Comparison of ENCODE assay signal across 23 cellular contexts in genomic region chr5:62296998-62297397, GRCh38. TPM values are rescaled to one million over a fixed set of nuclear protein-coding genes. Genes with fewer than 3 reads are reported as not detected.
DNase-seq lines count a peak whose midpoint lies in the region; ATAC-seq and TF ChIP-seq lines count a peak whose summit lies in the region.
"Had no signal": no experiment of that assay in that cellular context is flagged by ENCODE, and none has a peak within 500 bp of the region (broad histone marks: within the 10 kb centered on the region; RNA-seq: fewer than 3 reads in every experiment).

No MANE protein-coding gene starts in this region.

- 0 out of 2 replicates have a peak overlapping the region, but pooled peaks have one; percentile 7 for H2AFZ ChIP-seq in KMS-11 (ENCODE audit: low read depth)
- H2AFZ ChIP-seq: neural progenitor cell had no signal

- intact Hi-C loops in activated CD4-positive, alpha-beta T cell treated with anti-CD3 and anti-CD28 coated beads for 36 hours (cut with DNase I, micrococcal nuclease) = no loop called here

- H3K4me3 ChIP-seq in KMS-11 (IDR thresholded peaks at IDR 0.05; ENCODE audit: insufficient read depth, low read depth, low read length) = no peak overlapping the region
- H3K4me3 ChIP-seq: cardiac muscle cell, gastrocnemius medialis, neural progenitor cell had no signal

- no peaks in the 10 kb centered on the region for H4K20me1 ChIP-seq in KMS-11 (ENCODE audit: insufficient read depth)

- H3K27ac Mint-ChIP-seq in activated CD4-positive, alpha-beta T cell treated with anti-CD3 and anti-CD28 coated beads for 36 hours = peak overlapping the region; percentile 73
- peak overlapping the region; percentile 79 for H3K27ac Mint-ChIP-seq in activated T-helper 17 cell treated with anti-CD3 and anti-CD28 coated beads, Interleukin-2, amount 50 U/mL, for 72 hours
- H3K27ac Mint-ChIP-seq in naive thymus-derived CD8-positive, alpha-beta T cell = peak overlapping the region in 8 of 10 donors; percentile 20 to 93 (median 80)
- H3K27ac Mint-ChIP-seq: IgD-negative memory B cell, mesothelial cell of epicardium, neural progenitor cell had no signal

- H3K4me2 ChIP-seq in KMS-11 = no peak overlapping the region
- H3K4me2 ChIP-seq: neural progenitor cell had no signal

- H3K4me1 Mint-ChIP-seq in activated CD4-positive, alpha-beta T cell treated with anti-CD3 and anti-CD28 coated beads for 36 hours = peaks cover 62% of the 10 kb centered on the region
- H3K4me1 Mint-ChIP-seq in activated T-helper 17 cell treated with anti-CD3 and anti-CD28 coated beads, Interleukin-2, amount 50 U/mL, for 72 hours = peaks cover 33% of the 10 kb centered on the region
- peaks cover 37 to 66% (median 58%) of the 10 kb centered on the region in 4 donors for H3K4me1 Mint-ChIP-seq in naive thymus-derived CD8-positive, alpha-beta T cell
- H3K4me1 Mint-ChIP-seq: neural progenitor cell had no signal

- H3K79me2 ChIP-seq in KMS-11 (ENCODE audit: insufficient read depth, low read depth) = no peaks in the 10 kb centered on the region

- peaks cover 13% of the 10 kb centered on the region for H3K4me1 ChIP-seq in KMS-11 (ENCODE audit: low read depth, poor library complexity, severe bottlenecking)
- H3K4me1 ChIP-seq: BE2C, gastrocnemius medialis, neural progenitor cell had no signal

- no peak for TF ChIP-seq CTCF in KMS-11 (conservative IDR thresholded peaks at IDR 0.05; ENCODE audit: low read depth, low read length)

- no peak overlapping the region for H3K27ac ChIP-seq in KMS-11
- H3K27ac ChIP-seq: cardiac muscle cell, gastrocnemius medialis, neural progenitor cell had no signal

- H3K9ac ChIP-seq in KMS-11 = no peak overlapping the region
- H3K9ac ChIP-seq: neural progenitor cell had no signal

- peak overlapping the region; percentile 38 for H3K4me3 Mint-ChIP-seq in activated CD4-positive, alpha-beta T cell treated with anti-CD3 and anti-CD28 coated beads for 36 hours
- peak overlapping the region; percentile 56 for H3K4me3 Mint-ChIP-seq in activated T-helper 17 cell treated with anti-CD3 and anti-CD28 coated beads, Interleukin-2, amount 50 U/mL, for 72 hours
- H3K4me3 Mint-ChIP-seq in naive thymus-derived CD8-positive, alpha-beta T cell = peak overlapping the region in 8 of 10 donors; percentile 52 to 84 (median 74)
- H3K4me3 Mint-ChIP-seq: mesothelial cell of epicardium, neural progenitor cell had no signal

- POLR2A ChIA-PET in activated CD4-positive, alpha-beta T cell treated with anti-CD3 and anti-CD28 coated beads for 36 hours (lab: Charles Lee) = interaction anchor here (1.1 to 2.1 kb wide), 3 partner anchors 9 to 107 kb away, joined by 3 to 10 read pairs (median 4); partner anchors contain the start of genes DIMT1 and KIF2A
- POLR2A ChIA-PET in naive thymus-derived CD8-positive, alpha-beta T cell (lab: Charles Lee) = interaction anchor here (0.9 to 4.0 kb wide), 6 partner anchors 9 to 107 kb away, joined by 3 to 38 read pairs (median 4); partner anchors contain the start of genes DIMT1 and KIF2A

- no peak for DNase-seq in activated CD4-positive, alpha-beta T cell treated with anti-CD3 and anti-CD28 coated beads for 36 hours
- DNase-seq in activated CD4-positive, alpha-beta T cell treated with anti-CD3 and anti-CD28 coated beads, Interleukin-2, amount 50 U/mL, for 48 hours = no peak
- DNase-seq in naive thymus-derived CD8-positive, alpha-beta T cell = peak in 3 of 10 donors; percentile 15 to 25 (median 19)
- no peak for DNase-seq in stimulated activated CD4-positive, alpha-beta T cell treated with anti-CD3 and anti-CD28 coated beads, Interleukin-4, amount 100 ng/mL, for 1 hour
- DNase-seq in cerebellum (ENCODE audit: low spot score) = no peak
- DNase-seq: 8988T; activated CD4-positive, CD25-positive, alpha-beta regulatory T cell; BE2C; DMS 273 treated with DMSO at 0.1 percent for 48 hours; gastrocnemius medialis; GOT3; left colon; NCI-H1105; NCI-H526; SHP77 treated with DMSO at 0.1 percent for 48 hours; stimulated activated CD4-positive, alpha-beta T cell treated with anti-CD3 and anti-CD28 coated beads, Interleukin-12 subunit alpha, Interleukin-12 subunit beta, amount 100 ng/mL, for 4 hours had no signal

- ATAC-seq in activated CD4-positive, alpha-beta T cell treated with anti-CD3 and anti-CD28 coated beads for 36 hours = peak; percentile 78
- peak; percentile 86 for ATAC-seq in activated T-helper 17 cell treated with anti-CD3 and anti-CD28 coated beads, Interleukin-2, amount 50 U/mL, for 72 hours (replicated peaks)
- ATAC-seq in naive thymus-derived CD8-positive, alpha-beta T cell = peak; percentile 46 to 59
- ATAC-seq in GM21825 (IDR thresholded peaks at IDR 0.05; ENCODE audit: unreplicated experiment) = no peak
- ATAC-seq: gastrocnemius medialis, left colon had no signal

- H3K27me3 Mint-ChIP-seq in activated CD4-positive, alpha-beta T cell treated with anti-CD3 and anti-CD28 coated beads for 36 hours = no peaks in the 10 kb centered on the region
- no peaks in the 10 kb centered on the region for H3K27me3 Mint-ChIP-seq in activated T-helper 17 cell treated with anti-CD3 and anti-CD28 coated beads, Interleukin-2, amount 50 U/mL, for 72 hours
- H3K27me3 Mint-ChIP-seq in naive thymus-derived CD8-positive, alpha-beta T cell = no peaks in the 10 kb centered on the region

- H3K36me3 Mint-ChIP-seq in activated CD4-positive, alpha-beta T cell treated with anti-CD3 and anti-CD28 coated beads for 36 hours (ENCODE audit: low read depth) = peaks cover 14% of the 10 kb centered on the region
- peaks cover 7% of the 10 kb centered on the region for H3K36me3 Mint-ChIP-seq in activated T-helper 17 cell treated with anti-CD3 and anti-CD28 coated beads, Interleukin-2, amount 50 U/mL, for 72 hours (ENCODE audit: low read depth)
- peaks cover 0 to 5% (median 0%) of the 10 kb centered on the region in 3 donors for H3K36me3 Mint-ChIP-seq in naive thymus-derived CD8-positive, alpha-beta T cell
- H3K36me3 Mint-ChIP-seq: IgD-negative memory B cell, mesothelial cell of epicardium had no signal

- H3K9me3 Mint-ChIP-seq in activated CD4-positive, alpha-beta T cell treated with anti-CD3 and anti-CD28 coated beads for 36 hours (ENCODE audit: low read depth) = peaks cover 6% of the 10 kb centered on the region
- peaks cover 9% of the 10 kb centered on the region for H3K9me3 Mint-ChIP-seq in activated T-helper 17 cell treated with anti-CD3 and anti-CD28 coated beads, Interleukin-2, amount 50 U/mL, for 72 hours
- H3K9me3 Mint-ChIP-seq in naive thymus-derived CD8-positive, alpha-beta T cell = peaks cover 0 to 21% (median 3%) of the 10 kb centered on the region in 9 donors
- H3K9me3 Mint-ChIP-seq: IgD-negative memory B cell had no signal

- H3K27me3 ChIP-seq in KMS-11 (ENCODE audit: insufficient read depth, low read depth) = no peaks in the 10 kb centered on the region
- H3K27me3 ChIP-seq: BE2C, cardiac muscle cell, gastrocnemius medialis, neural progenitor cell had no signal

- H3K36me3 ChIP-seq in KMS-11 (ENCODE audit: insufficient read depth) = no peaks in the 10 kb centered on the region
- H3K36me3 ChIP-seq: BE2C, cardiac muscle cell, gastrocnemius medialis, neural progenitor cell had no signal

- CTCF ChIA-PET in activated CD4-positive, alpha-beta T cell treated with anti-CD3 and anti-CD28 coated beads for 36 hours (lab: Charles Lee) = interaction anchor here (0.7 to 3.0 kb wide), 11 partner anchors 9 to 91 kb away, joined by 3 to 17 read pairs (median 4); partner anchors contain the start of gene KIF2A

RNA-seq across cellular contexts. Expression of gene KIF2A, which starts 9.0 kb away (rescaled TPM):
- total RNA-seq in activated CD4-positive, alpha-beta T cell treated with anti-CD3 and anti-CD28 coated beads for 36 hours = 100 to 1,000 TPM; 224 to 306 TPM
- 100 to 1,000 TPM; 243 to 283 TPM for total RNA-seq in activated T-helper 17 cell treated with anti-CD3 and anti-CD28 coated beads, Interleukin-2, amount 50 U/mL, for 72 hours
- 100 to 1,000 TPM; 178 to 195 TPM for total RNA-seq in naive thymus-derived CD8-positive, alpha-beta T cell
- polyA plus RNA-seq in naive thymus-derived CD8-positive, alpha-beta T cell = 100 to 1,000 TPM; 151 to 180 (median 173) TPM
- 140 TPM for total RNA-seq in cerebellum
